1 cellular context compared by ENCODE assay signal in the genomic region with DNA sequence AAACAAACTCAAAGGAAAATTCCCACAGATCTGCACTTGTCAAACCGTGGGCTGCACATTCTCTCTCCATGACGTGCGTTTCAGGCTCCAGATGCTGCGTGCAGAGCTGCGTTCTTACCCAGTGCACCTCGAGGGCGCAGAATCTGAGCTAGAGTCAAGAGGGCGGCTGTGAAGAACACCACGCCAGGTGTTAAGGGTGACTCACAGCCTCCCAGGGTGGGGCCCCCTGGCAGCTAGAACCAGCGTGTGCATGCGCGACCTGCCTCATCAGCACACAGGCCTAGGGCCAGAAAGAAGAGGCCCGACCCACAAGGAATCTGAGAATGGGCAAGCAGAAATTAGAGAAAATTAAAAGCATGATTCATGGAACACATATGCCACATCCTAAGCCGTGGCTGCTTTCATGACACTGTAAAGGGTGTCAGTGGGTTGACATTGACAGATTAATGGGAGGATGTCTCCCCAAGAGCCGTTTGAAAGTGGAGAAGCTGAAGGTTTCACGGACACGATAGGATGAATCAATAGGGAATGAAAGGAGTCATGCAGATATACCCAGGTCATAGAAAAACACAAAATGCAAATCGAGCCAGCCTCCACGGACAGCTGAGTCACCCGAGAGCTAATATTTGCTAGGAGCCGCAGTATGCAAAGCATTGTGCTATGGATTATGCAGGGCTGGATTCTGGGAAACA.
TF ChIP-seq lines count a peak whose summit lies in the region.

No MANE protein-coding gene starts in this region.

TF ChIP-seq in SK-N-SH treated with all-trans-retinoic acid at 6 μM for 48 hours, 23 proteins besides CTCF, POLR2A, EP300 and RAD21 (continued from another document):
- TF ChIP-seq, protein P1, sequence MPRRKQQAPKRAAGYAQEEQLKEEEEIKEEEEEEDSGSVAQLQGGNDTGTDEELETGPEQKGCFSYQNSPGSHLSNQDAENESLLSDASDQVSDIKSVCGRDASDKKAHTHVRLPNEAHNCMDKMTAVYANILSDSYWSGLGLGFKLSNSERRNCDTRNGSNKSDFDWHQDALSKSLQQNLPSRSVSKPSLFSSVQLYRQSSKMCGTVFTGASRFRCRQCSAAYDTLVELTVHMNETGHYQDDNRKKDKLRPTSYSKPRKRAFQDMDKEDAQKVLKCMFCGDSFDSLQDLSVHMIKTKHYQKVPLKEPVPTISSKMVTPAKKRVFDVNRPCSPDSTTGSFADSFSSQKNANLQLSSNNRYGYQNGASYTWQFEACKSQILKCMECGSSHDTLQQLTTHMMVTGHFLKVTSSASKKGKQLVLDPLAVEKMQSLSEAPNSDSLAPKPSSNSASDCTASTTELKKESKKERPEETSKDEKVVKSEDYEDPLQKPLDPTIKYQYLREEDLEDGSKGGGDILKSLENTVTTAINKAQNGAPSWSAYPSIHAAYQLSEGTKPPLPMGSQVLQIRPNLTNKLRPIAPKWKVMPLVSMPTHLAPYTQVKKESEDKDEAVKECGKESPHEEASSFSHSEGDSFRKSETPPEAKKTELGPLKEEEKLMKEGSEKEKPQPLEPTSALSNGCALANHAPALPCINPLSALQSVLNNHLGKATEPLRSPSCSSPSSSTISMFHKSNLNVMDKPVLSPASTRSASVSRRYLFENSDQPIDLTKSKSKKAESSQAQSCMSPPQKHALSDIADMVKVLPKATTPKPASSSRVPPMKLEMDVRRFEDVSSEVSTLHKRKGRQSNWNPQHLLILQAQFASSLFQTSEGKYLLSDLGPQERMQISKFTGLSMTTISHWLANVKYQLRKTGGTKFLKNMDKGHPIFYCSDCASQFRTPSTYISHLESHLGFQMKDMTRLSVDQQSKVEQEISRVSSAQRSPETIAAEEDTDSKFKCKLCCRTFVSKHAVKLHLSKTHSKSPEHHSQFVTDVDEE (CRISPR knock-in tag; IDR thresholded peaks at IDR 0.05): no peak
- TF ChIP-seq ZFP3 (CRISPR knock-in tag; IDR thresholded peaks at IDR 0.05) (no peak), SNAI2 (CRISPR knock-in tag; IDR thresholded peaks at IDR 0.05) (no peak), ZC3H10 (CRISPR knock-in tag; IDR thresholded peaks at IDR 0.05) (no peak), BACH2 (CRISPR knock-in tag; IDR thresholded peaks at IDR 0.05; ENCODE audit: borderline replicate concordance) (no peak)
- TF ChIP-seq, protein P2, sequence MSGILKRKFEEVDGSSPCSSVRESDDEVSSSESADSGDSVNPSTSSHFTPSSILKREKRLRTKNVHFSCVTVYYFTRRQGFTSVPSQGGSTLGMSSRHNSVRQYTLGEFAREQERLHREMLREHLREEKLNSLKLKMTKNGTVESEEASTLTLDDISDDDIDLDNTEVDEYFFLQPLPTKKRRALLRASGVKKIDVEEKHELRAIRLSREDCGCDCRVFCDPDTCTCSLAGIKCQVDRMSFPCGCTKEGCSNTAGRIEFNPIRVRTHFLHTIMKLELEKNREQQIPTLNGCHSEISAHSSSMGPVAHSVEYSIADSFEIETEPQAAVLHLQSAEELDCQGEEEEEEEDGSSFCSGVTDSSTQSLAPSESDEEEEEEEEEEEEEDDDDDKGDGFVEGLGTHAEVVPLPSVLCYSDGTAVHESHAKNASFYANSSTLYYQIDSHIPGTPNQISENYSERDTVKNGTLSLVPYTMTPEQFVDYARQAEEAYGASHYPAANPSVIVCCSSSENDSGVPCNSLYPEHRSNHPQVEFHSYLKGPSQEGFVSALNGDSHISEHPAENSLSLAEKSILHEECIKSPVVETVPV (CRISPR knock-in tag; IDR thresholded peaks at IDR 0.05): no peak
